In the genomic region with DNA sequence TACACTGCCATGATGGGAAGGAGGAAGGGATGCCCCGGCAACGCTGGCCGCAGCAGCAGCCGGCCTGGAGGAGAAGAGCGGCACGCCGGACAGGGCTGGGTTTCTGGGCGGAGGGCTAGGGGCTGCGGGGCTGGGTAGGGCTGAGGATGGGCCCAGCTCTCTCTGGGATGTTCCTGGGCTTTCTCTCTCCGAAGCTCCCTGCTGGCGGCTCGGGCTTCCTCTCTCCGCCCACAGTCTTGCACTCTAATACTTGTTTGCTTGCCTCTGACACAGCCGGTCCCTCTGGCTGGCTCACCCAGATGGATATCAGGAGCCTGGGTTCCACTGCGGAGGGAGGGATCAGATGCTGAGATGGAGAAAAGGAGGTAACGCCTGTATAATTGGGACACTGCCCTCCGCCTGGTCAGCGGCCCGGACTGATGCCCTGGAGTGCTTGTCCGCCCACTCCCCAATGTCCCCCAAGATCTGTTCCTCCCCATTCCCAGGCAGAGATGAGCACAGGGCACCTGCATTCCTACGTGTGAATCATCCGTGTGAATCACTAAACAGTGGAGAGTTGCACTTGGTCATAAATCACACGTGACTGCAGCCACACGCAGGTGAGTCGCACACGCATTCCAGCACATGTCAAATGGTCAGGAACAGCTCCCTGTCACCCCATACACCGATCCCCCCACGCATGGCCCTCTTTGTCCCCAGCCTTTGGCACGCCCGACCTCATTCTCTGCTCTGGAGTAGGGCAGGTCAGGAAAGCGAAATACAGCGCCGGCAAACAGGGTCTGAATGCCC, we compare ENCODE assay signal across 9 cellular contexts. TPM values are rescaled to one million over a fixed set of nuclear protein-coding genes. Genes with fewer than 3 reads are reported as not detected.
DNase-seq lines count a peak whose midpoint lies in the region; ATAC-seq and TF ChIP-seq lines count a peak whose summit lies in the region.
"Had no signal": no experiment of that assay in that cellular context is flagged by ENCODE, and none has a peak within 500 bp of the region (broad histone marks: within the 10 kb centered on the region; RNA-seq: fewer than 3 reads in every experiment).

Gene ALOXE3 (minus strand): TSS at position 535 of the 789 bp plus-strand sequence. CDS start 524 bp downstream, at position 11.

- intact Hi-C loops in left colon (cut with DNase I, micrococcal nuclease), result no loop called here

- H3K27ac ChIP-seq in OCI-LY3 (ENCODE audit: low read length) (peak within 1 kb of the TSS; percentile 54), stomach smooth muscle (ENCODE audit: low read length) (peak within 1 kb of the TSS; percentile 13)

- peaks cover 55% of the 10 kb centered on the region for H3K27me3 Mint-ChIP-seq in activated CD8-positive, alpha-beta memory T cell treated with anti-CD3 and anti-CD28 coated beads, Interleukin-2, amount 10 ng/mL, durations not matched to agents 7 days and 5 days

- TF ChIP-seq CTCF in OCI-LY3 (IDR thresholded peaks at IDR 0.05; ENCODE audit: low read depth, low read length) (no peak), cardiac fibroblast (IDR thresholded peaks at IDR 0.05; ENCODE audit: low read depth, low read length) (no peak)

- H4K20me1 ChIP-seq in OCI-LY3 (ENCODE audit: insufficient read depth, low read length), result no peaks in the 10 kb centered on the region

- H3K9me3 ChIP-seq in OCI-LY3 (ENCODE audit: insufficient read depth, low read length), result no peaks in the 10 kb centered on the region
- H3K9me3 ChIP-seq in stomach smooth muscle (ENCODE audit: control insufficient read depth in 2 of 2, low read length in 2 of 2), result no peaks in the 10 kb centered on the region

- H3K27ac Mint-ChIP-seq in activated CD8-positive, alpha-beta memory T cell treated with anti-CD3 and anti-CD28 coated beads, Interleukin-2, amount 10 ng/mL, durations not matched to agents 7 days and 5 days, result peak within 1 kb of the TSS; percentile 88

- no peak for ATAC-seq in activated CD8-positive, alpha-beta memory T cell treated with anti-CD3 and anti-CD28 coated beads, Interleukin-2, amount 10 ng/mL, durations not matched to agents 7 days and 5 days
- ATAC-seq in left colon (peak; percentile 43), GM19324 (IDR thresholded peaks at IDR 0.05; ENCODE audit: low FRiP score, unreplicated experiment) (no peak), HG03139 (IDR thresholded peaks at IDR 0.05; ENCODE audit: unreplicated experiment) (no peak)

- H3K9ac ChIP-seq in OCI-LY3 (ENCODE audit: low read length) (peak within 1 kb of the TSS; percentile 68), stomach smooth muscle (ENCODE audit: low read length in 2 of 2) (peak within 1 kb of the TSS; percentile 54 to 58)

- H3K4me1 Mint-ChIP-seq in activated CD8-positive, alpha-beta memory T cell treated with anti-CD3 and anti-CD28 coated beads, Interleukin-2, amount 10 ng/mL, durations not matched to agents 7 days and 5 days, result peaks cover 40% of the 10 kb centered on the region

- H3K27me3 ChIP-seq in OCI-LY3 (ENCODE audit: low read depth, low read length), result peaks cover 13% of the 10 kb centered on the region
- H3K27me3 ChIP-seq in stomach smooth muscle (ENCODE audit: control insufficient read depth in 1 of 2, insufficient read depth in 2 of 2, low read length in 2 of 2), result peaks cover 56% of the 10 kb centered on the region in 2 donors

- H3K9me3 Mint-ChIP-seq in activated CD8-positive, alpha-beta memory T cell treated with anti-CD3 and anti-CD28 coated beads, Interleukin-2, amount 10 ng/mL, durations not matched to agents 7 days and 5 days (ENCODE audit: low read depth), result no peaks in the 10 kb centered on the region

- CTCF ChIA-PET in activated CD8-positive, alpha-beta memory T cell treated with anti-CD3 and anti-CD28 coated beads, Interleukin-2, amount 10 ng/mL, durations not matched to agents 7 days and 5 days (lab: Charles Lee), result interaction anchor here (0.9 to 6.9 kb wide), 23 partner anchors 9 to 317 kb away, joined by 3 to 96 read pairs (median 6); partner anchors contain the start of genes BORCS6, NAA38 and NDEL1

- peak within 1 kb of the TSS; percentile 82 for H2AFZ ChIP-seq in OCI-LY3 (ENCODE audit: low read depth, low read length)

- DNase-seq in activated CD8-positive, alpha-beta memory T cell treated with anti-CD3 and anti-CD28 coated beads, Interleukin-2, amount 10 ng/mL, durations not matched to agents 7 days and 5 days, result peak; percentile 44
- DNase-seq in activated CD8-positive, alpha-beta memory T cell treated with anti-CD3 and anti-CD28 coated beads, Interleukin-2, amount 50 U/mL, for 48 hours, result no peak
- DNase-seq in cardiac fibroblast (ENCODE audit: low read depth in 2 of 2) (peak; percentile 41 to 82), left colon (peak in 1 of 2 donors; percentile 37)

- H3K4me3 ChIP-seq in OCI-LY3 (ENCODE audit: low read length) (peak within 1 kb of the TSS; percentile 96), cardiac fibroblast (replicated peaks in 1 of 2; ENCODE audit: low read depth in 2 of 2, low read length in 2 of 2) (peak within 1 kb of the TSS; percentile 58 to 62), stomach smooth muscle (ENCODE audit: low read length in 2 of 2) (peak within 1 kb of the TSS; percentile 79 to 83)

- no peaks in the 10 kb centered on the region for H3K79me2 ChIP-seq in OCI-LY3 (ENCODE audit: low read length)

- H3K4me2 ChIP-seq in OCI-LY3 (ENCODE audit: low read length), result peak within 1 kb of the TSS; percentile 85

- H3K4me1 ChIP-seq in OCI-LY3 (ENCODE audit: low read length) (peaks cover 9% of the 10 kb centered on the region; the same call in 1 of the 2 replicates), stomach smooth muscle (ENCODE audit: control insufficient read depth, insufficient read depth, low read length) (peaks cover 46% of the 10 kb centered on the region)

- no peaks in the 10 kb centered on the region for H3K36me3 Mint-ChIP-seq in activated CD8-positive, alpha-beta memory T cell treated with anti-CD3 and anti-CD28 coated beads, Interleukin-2, amount 10 ng/mL, durations not matched to agents 7 days and 5 days

- no peaks in the 10 kb centered on the region for H3K36me3 ChIP-seq in OCI-LY3 (replicated peaks; ENCODE audit: low read depth, low read length)
- no peaks in the 10 kb centered on the region for H3K36me3 ChIP-seq in stomach smooth muscle (ENCODE audit: control insufficient read depth in 2 of 2, insufficient read depth in 2 of 2, low read length in 2 of 2)

- H3K4me3 Mint-ChIP-seq in activated CD8-positive, alpha-beta memory T cell treated with anti-CD3 and anti-CD28 coated beads, Interleukin-2, amount 10 ng/mL, durations not matched to agents 7 days and 5 days, result peak within 1 kb of the TSS; percentile 95

RNA-seq across cellular contexts. Expression of gene ALOXE3, which starts in this region (rescaled TPM):
- total RNA-seq in activated CD8-positive, alpha-beta memory T cell treated with anti-CD3 and anti-CD28 coated beads, Interleukin-2, amount 10 ng/mL, durations not matched to agents 7 days and 5 days, result not detected
- total RNA-seq in left colon, result not detected
- total RNA-seq: glomerular endothelial cell had no signal

Comparison
In these comparisons a context has a peak if more than half of its experiments do, and no peak if none do; other contexts are left out.
1. Peak in DNase-seq in activated CD8-positive, alpha-beta memory T cell treated with anti-CD3 and anti-CD28 coated beads, Interleukin-2, amount 10 ng/mL, durations not matched to agents 7 days and 5 days; RNA of the gene not detected or under 1 TPM.
2. Peak in ATAC-seq in left colon; RNA of the gene not detected or under 1 TPM.